Comparison of ENCODE assay signal across 2 cellular contexts in genomic region chr11:71647078-71647477, GRCh38.
DNase-seq lines count a peak whose midpoint lies in the region; ATAC-seq, FAIRE-seq and TF ChIP-seq lines count a peak whose summit lies in the region.
"Not testable (repeated sequence)": the region's sequence is repeated elsewhere in the genome, so short reads cannot be mapped to it uniquely, and the experiment has no call there.

No MANE protein-coding gene starts in this region.

- WGBS in K562 (ENCODE audit: insufficient coverage, low coverage, missing lambda C conversion rate) = 11% methylated on average over 5 of the region's 5 CpGs
- WGBS in HepG2 (ENCODE audit: low lambda C conversion rate) = 7% methylated on average over 3 of the region's 5 CpGs

- not testable (repeated sequence) for TF ChIP-seq EP300 in K562 (IDR thresholded peaks at IDR 0.05; ENCODE audit: low read length); HepG2 (IDR thresholded peaks at IDR 0.05; ENCODE audit: low read depth in 2 of 2, low read length in 2 of 2); HepG2 (CRISPR knock-in tag; IDR thresholded peaks at IDR 0.05; ENCODE audit: borderline replicate concordance)

- DNase-seq in K562 (ENCODE audit: extremely low read depth in 1 of 4, low spot score in 3 of 4); HepG2 (ENCODE audit: low spot score): not testable (repeated sequence)

- not testable (repeated sequence) for H3K4me2 ChIP-seq in K562 (ENCODE audit: insufficient read depth, low read length); HepG2 (ENCODE audit: low read depth, low read length)

- TF ChIP-seq POLR2A in K562 (conservative IDR thresholded peaks at IDR 0.05); HepG2 (IDR thresholded peaks at IDR 0.05; ENCODE audit: insufficient read depth in 1 of 2, low read depth in 2 of 2, low read length in 2 of 2): not testable (repeated sequence)

- TF ChIP-seq RAD21 in K562 (CRISPR knock-in tag; conservative IDR thresholded peaks at IDR 0.05 in 1 of 2, IDR thresholded peaks at IDR 0.05 in 1 of 2); HepG2 (CRISPR knock-in tag; IDR thresholded peaks at IDR 0.05): not testable (repeated sequence)

- H3K36me3 ChIP-seq in K562 (ENCODE audit: control insufficient read depth, insufficient read depth, low read length); HepG2 (replicated peaks in 1 of 2; ENCODE audit: control insufficient read depth in 1 of 2, insufficient read depth in 2 of 2, low read length in 2 of 2): not testable (repeated sequence)

- not testable (repeated sequence) for H3K9ac ChIP-seq in K562 (ENCODE audit: insufficient read depth in 1 of 2, low read depth in 2 of 2, low read length in 2 of 2); HepG2 (ENCODE audit: insufficient read depth, low read depth, low read length)

- H3K27ac ChIP-seq in K562 (ENCODE audit: extremely low read depth, low read depth, low read length); HepG2 (ENCODE audit: extremely low read length, insufficient read depth, low read length): not testable (repeated sequence)

- H3K9me3 ChIP-seq in K562 (replicated peaks; ENCODE audit: control insufficient read depth, insufficient read depth, low read depth, low read length); HepG2 (ENCODE audit: low read length): not testable (repeated sequence)

- not testable (repeated sequence) for TF ChIP-seq CTCF in K562 (IDR thresholded peaks at IDR 0.05 in 2 of 3, conservative IDR thresholded peaks at IDR 0.05 in 1 of 3; ENCODE audit: insufficient read depth in 2 of 3, low read depth in 1 of 3, low read length in 3 of 3); HepG2 (CRISPR knock-in tag; IDR thresholded peaks at IDR 0.05)

- H2AFZ ChIP-seq in K562 (ENCODE audit: low read depth, low read length); HepG2 (ENCODE audit: low read length): not testable (repeated sequence)

- FAIRE-seq in K562 (lab: Jason Lieb, UNC); HepG2 (lab: Jason Lieb, UNC): not testable (repeated sequence)

- POLR2A ChIA-PET in K562 (lab: Yijun Ruan, JAX); HepG2 (lab: Yijun Ruan, JAX): not testable (repeated sequence)

- intact Hi-C loops in K562 (cut with micrococcal nuclease); HepG2 (cut with micrococcal nuclease; ENCODE audit: unreplicated experiment): not testable (repeated sequence)

- in situ Hi-C loops in K562 (cut with MboI); HepG2 (cut with HindIII; ENCODE audit: extremely low pct_ligation_motif_present, low pct_unique_long_range_greater_than_20kb): not testable (repeated sequence)

- not testable (repeated sequence) for H3K4me3 ChIP-seq in K562; HepG2 (replicated peaks in 1 of 3; ENCODE audit: insufficient read depth in 1 of 3, low read depth in 2 of 3, low read length in 3 of 3)

- H4K20me1 ChIP-seq in K562 (replicated peaks; ENCODE audit: control insufficient read depth, insufficient read depth, low read length); HepG2 (ENCODE audit: insufficient read depth, low read length): not testable (repeated sequence)

- ATAC-seq in K562, HepG2: not testable (repeated sequence)

- H3K9me1 ChIP-seq in K562 (ENCODE audit: control insufficient read depth, insufficient read depth, low read length) = not testable (repeated sequence)

- BruUV-seq in K562 (replicated peaks; lab: Mats Ljungman, UMichigan); HepG2 (replicated peaks; lab: Mats Ljungman, UMichigan): not testable (repeated sequence)

- not testable (repeated sequence) for H3K4me1 ChIP-seq in K562 (replicated peaks in 1 of 2; ENCODE audit: control insufficient read depth in 2 of 2, insufficient read depth in 2 of 2, low read length in 2 of 2); HepG2 (ENCODE audit: insufficient read depth, low read length)

- not testable (repeated sequence) for H3K27me3 ChIP-seq in K562 (ENCODE audit: control insufficient read depth in 2 of 2, insufficient read depth in 2 of 2, low read length in 2 of 2); HepG2 (ENCODE audit: control insufficient read depth in 1 of 2, insufficient read depth in 2 of 2, low read length in 2 of 2)

- not testable (repeated sequence) for H3K79me2 ChIP-seq in K562 (ENCODE audit: control insufficient read depth, insufficient read depth, low read length); HepG2 (ENCODE audit: insufficient read depth, low read length)

- CTCF ChIA-PET in K562 (lab: Yijun Ruan, JAX; ENCODE audit: low intra/inter-chr PET ratio); HepG2 (lab: Yijun Ruan, JAX; ENCODE audit: low intra/inter-chr PET ratio, low total read pairs): not testable (repeated sequence)

TF ChIP-seq in HepG2, 621 proteins besides CTCF, POLR2A, EP300 and RAD21:
- TF ChIP-seq, protein P1, sequence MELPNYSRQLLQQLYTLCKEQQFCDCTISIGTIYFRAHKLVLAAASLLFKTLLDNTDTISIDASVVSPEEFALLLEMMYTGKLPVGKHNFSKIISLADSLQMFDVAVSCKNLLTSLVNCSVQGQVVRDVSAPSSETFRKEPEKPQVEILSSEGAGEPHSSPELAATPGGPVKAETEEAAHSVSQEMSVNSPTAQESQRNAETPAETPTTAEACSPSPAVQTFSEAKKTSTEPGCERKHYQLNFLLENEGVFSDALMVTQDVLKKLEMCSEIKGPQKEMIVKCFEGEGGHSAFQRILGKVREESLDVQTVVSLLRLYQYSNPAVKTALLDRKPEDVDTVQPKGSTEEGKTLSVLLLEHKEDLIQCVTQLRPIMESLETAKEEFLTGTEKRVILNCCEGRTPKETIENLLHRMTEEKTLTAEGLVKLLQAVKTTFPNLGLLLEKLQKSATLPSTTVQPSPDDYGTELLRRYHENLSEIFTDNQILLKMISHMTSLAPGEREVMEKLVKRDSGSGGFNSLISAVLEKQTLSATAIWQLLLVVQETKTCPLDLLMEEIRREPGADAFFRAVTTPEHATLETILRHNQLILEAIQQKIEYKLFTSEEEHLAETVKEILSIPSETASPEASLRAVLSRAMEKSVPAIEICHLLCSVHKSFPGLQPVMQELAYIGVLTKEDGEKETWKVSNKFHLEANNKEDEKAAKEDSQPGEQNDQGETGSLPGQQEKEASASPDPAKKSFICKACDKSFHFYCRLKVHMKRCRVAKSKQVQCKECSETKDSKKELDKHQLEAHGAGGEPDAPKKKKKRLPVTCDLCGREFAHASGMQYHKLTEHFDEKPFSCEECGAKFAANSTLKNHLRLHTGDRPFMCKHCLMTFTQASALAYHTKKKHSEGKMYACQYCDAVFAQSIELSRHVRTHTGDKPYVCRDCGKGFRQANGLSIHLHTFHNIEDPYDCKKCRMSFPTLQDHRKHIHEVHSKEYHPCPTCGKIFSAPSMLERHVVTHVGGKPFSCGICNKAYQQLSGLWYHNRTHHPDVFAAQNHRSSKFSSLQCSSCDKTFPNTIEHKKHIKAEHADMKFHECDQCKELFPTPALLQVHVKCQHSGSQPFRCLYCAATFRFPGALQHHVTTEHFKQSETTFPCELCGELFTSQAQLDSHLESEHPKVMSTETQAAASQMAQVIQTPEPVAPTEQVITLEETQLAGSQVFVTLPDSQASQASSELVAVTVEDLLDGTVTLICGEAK (IDR thresholded peaks at IDR 0.05) = not testable (repeated sequence)
- TF ChIP-seq, protein P1 (CRISPR knock-in tag; IDR thresholded peaks at IDR 0.05) = peak; percentile 69
